16 cellular contexts compared by ENCODE assay signal in genomic region chr14:39673141-39674133, GRCh38.
A peak's percentile ranks its signal among the peaks of the same experiment; 100 is the strongest.
DNase-seq lines count a peak whose midpoint lies in the region; ATAC-seq, FAIRE-seq and TF ChIP-seq lines count a peak whose summit lies in the region.
"Had no signal": no experiment of that assay in that cellular context is flagged by ENCODE, and none has a peak within 500 bp of the region (broad histone marks: within the 10 kb centered on the region; RNA-seq: fewer than 3 reads in every experiment).

No MANE protein-coding gene starts in this region.

- no peak overlapping the region for H3K27ac Mint-ChIP-seq in T-helper 2 cell treated with Interferon-gamma antibody and Interleukin-4, amounts not matched to agents 5 μg/mL and 100 μg/mL, for 36 hours
- H3K27ac Mint-ChIP-seq in natural killer cell treated with Interleukin-12 subunit alpha and Interleukin-12 subunit beta and Interleukin-15 and Interleukin-18, amount 100 ng/mL, for 72 hours, result no peak overlapping the region
- H3K27ac Mint-ChIP-seq: activated B cell treated with CpG ODN at 0.5 μM for 24 hours; dendritic cell treated with granulocyte-macrophage colony-stimulating factor and Interleukin-4, amounts not matched to agents 40 ng/mL and 50 ng/mL, for 4 days; immature natural killer cell had no signal

- H3K4me1 ChIP-seq in osteoblast (ENCODE audit: insufficient read depth, low read length) (peaks cover 3% of the 10 kb centered on the region), adrenal gland (replicated peaks in 1 of 2) (no peaks in the 10 kb centered on the region)

- H3K9me3 ChIP-seq in osteoblast (ENCODE audit: low read depth, low read length), result no peaks in the 10 kb centered on the region
- H3K9me3 ChIP-seq in adrenal gland (replicated peaks in 1 of 3), result no peaks in the 10 kb centered on the region

- TF ChIP-seq CTCF in osteoblast (IDR thresholded peaks at IDR 0.05; ENCODE audit: extremely low read depth, low read depth, low read length), result no peak
- TF ChIP-seq CTCF in adrenal gland (IDR thresholded peaks at IDR 0.05), result no peak

- no peaks in the 10 kb centered on the region for H3K36me3 Mint-ChIP-seq in T-helper 2 cell treated with Interferon-gamma antibody and Interleukin-4, amounts not matched to agents 5 μg/mL and 100 μg/mL, for 36 hours (ENCODE audit: low read depth)
- no peaks in the 10 kb centered on the region for H3K36me3 Mint-ChIP-seq in natural killer cell treated with Interleukin-12 subunit alpha and Interleukin-12 subunit beta and Interleukin-15 and Interleukin-18, amount 100 ng/mL, for 72 hours
- H3K36me3 Mint-ChIP-seq: immature natural killer cell had no signal

- WGBS in adrenal gland, 4 donors, result 65 to 70% (median 68%) methylated on average over 5 of the region's 5 CpGs

- ATAC-seq in natural killer cell treated with Interleukin-12 subunit alpha and Interleukin-12 subunit beta and Interleukin-15 and Interleukin-18, amount 100 ng/mL, for 72 hours, result no peak

- H3K27ac ChIP-seq in osteoblast (ENCODE audit: low read depth, low read length) (no peak overlapping the region), adrenal gland (no peak overlapping the region)

- no peaks in the 10 kb centered on the region for H3K4me1 Mint-ChIP-seq in T-helper 2 cell treated with Interferon-gamma antibody and Interleukin-4, amounts not matched to agents 5 μg/mL and 100 μg/mL, for 36 hours (ENCODE audit: low read depth)
- H3K4me1 Mint-ChIP-seq in natural killer cell treated with Interleukin-12 subunit alpha and Interleukin-12 subunit beta and Interleukin-15 and Interleukin-18, amount 100 ng/mL, for 72 hours (ENCODE audit: low read depth in 2 of 2), result no peaks in the 10 kb centered on the region
- H3K4me1 Mint-ChIP-seq: activated B cell treated with CpG ODN at 0.5 μM for 24 hours, immature natural killer cell had no signal

- intact Hi-C loops in adrenal gland (cut with DNase I), result no loop called here

- no peak overlapping the region for H3K4me3 ChIP-seq in H7 (ENCODE audit: insufficient read depth, low read depth, low read length)
- no peak overlapping the region for H3K4me3 ChIP-seq in osteoblast (ENCODE audit: insufficient read depth, low read length)
- H3K4me3 ChIP-seq in adrenal gland, result no peak overlapping the region

- no peak overlapping the region for H2AFZ ChIP-seq in osteoblast (ENCODE audit: low read length)

- peak overlapping the region; percentile 13 for H3K4me2 ChIP-seq in osteoblast (ENCODE audit: insufficient read depth, low read length)

- no peaks in the 10 kb centered on the region for H3K36me3 ChIP-seq in H7 (replicated peaks; ENCODE audit: control insufficient read depth, insufficient read depth, low read length)
- H3K36me3 ChIP-seq in osteoblast (ENCODE audit: insufficient read depth, low read length), result no peaks in the 10 kb centered on the region
- no peaks in the 10 kb centered on the region for H3K36me3 ChIP-seq in adrenal gland (replicated peaks in 1 of 2)

- H3K79me2 ChIP-seq in osteoblast (ENCODE audit: insufficient read depth, low read length), result no peaks in the 10 kb centered on the region

- TF ChIP-seq POLR2A in adrenal gland (IDR thresholded peaks at IDR 0.05), result no peak

- H3K4me3 Mint-ChIP-seq in T-helper 2 cell treated with Interferon-gamma antibody and Interleukin-4, amounts not matched to agents 5 μg/mL and 100 μg/mL, for 36 hours, result no peak overlapping the region
- H3K4me3 Mint-ChIP-seq in natural killer cell treated with Interleukin-12 subunit alpha and Interleukin-12 subunit beta and Interleukin-15 and Interleukin-18, amount 100 ng/mL, for 72 hours, result no peak overlapping the region
- H3K4me3 Mint-ChIP-seq: activated B cell treated with CpG ODN at 0.5 μM for 24 hours; dendritic cell treated with granulocyte-macrophage colony-stimulating factor and Interleukin-4, amounts not matched to agents 40 ng/mL and 50 ng/mL, for 4 days; immature natural killer cell had no signal

- H3K27me3 ChIP-seq in H7 (ENCODE audit: control insufficient read depth, insufficient read depth, low read length) (no peaks in the 10 kb centered on the region), osteoblast (ENCODE audit: insufficient read depth, low read length) (no peaks in the 10 kb centered on the region), adrenal gland (no peaks in the 10 kb centered on the region)

- peaks cover 4% of the 10 kb centered on the region for H3K9me3 Mint-ChIP-seq in T-helper 2 cell treated with Interferon-gamma antibody and Interleukin-4, amounts not matched to agents 5 μg/mL and 100 μg/mL, for 36 hours
- H3K9me3 Mint-ChIP-seq in natural killer cell treated with Interleukin-12 subunit alpha and Interleukin-12 subunit beta and Interleukin-15 and Interleukin-18, amount 100 ng/mL, for 72 hours, result peaks cover 19% of the 10 kb centered on the region
- H3K9me3 Mint-ChIP-seq: activated B cell treated with CpG ODN at 0.5 μM for 24 hours had no signal

- FAIRE-seq in RCC 7860 (lab: Jason Lieb, UNC), result peak; percentile 52

- H4K20me1 ChIP-seq in osteoblast (ENCODE audit: insufficient read depth, low read length), result no peaks in the 10 kb centered on the region

- DNase-seq in H7 (peak; percentile 6), RCC 7860 (ENCODE audit: low spot score) (peak; percentile 56), fibroblast of gingiva (ENCODE audit: low read depth) (peak; percentile 2), osteoblast (ENCODE audit: insufficient read length, low spot score, missing footprints) (no peak), adrenal gland (no peak)
- no peak for DNase-seq in T-helper 2 cell treated with Interferon-gamma antibody and Interleukin-4, amounts not matched to agents 5 μg/mL and 100 μg/mL, for 36 hours (ENCODE audit: low spot score)
- DNase-seq in natural killer cell treated with Interleukin-12 subunit alpha and Interleukin-12 subunit beta and Interleukin-15 and Interleukin-18, amount 100 ng/mL, for 72 hours (ENCODE audit: low spot score), result no peak
- DNase-seq: activated B cell treated with CpG ODN at 0.5 μM for 24 hours; activated CD8-positive, alpha-beta memory T cell treated with anti-CD3 and anti-CD28 coated beads, Interleukin-2, amount 50 U/mL, for 4 hours; immature natural killer cell; midbrain; NCI-H1105; posterior cingulate gyrus; stimulated activated CD4-positive, alpha-beta T cell treated with anti-CD3 and anti-CD28 coated beads, Interleukin-1b, Interleukin-23, amount 100 ng/mL, for 48 hours; stimulated activated CD8-positive, alpha-beta memory T cell treated with anti-CD3 and anti-CD28 coated beads, Interleukin-4, amount 100 ng/mL, for 48 hours had no signal

- H3K27me3 Mint-ChIP-seq in T-helper 2 cell treated with Interferon-gamma antibody and Interleukin-4, amounts not matched to agents 5 μg/mL and 100 μg/mL, for 36 hours (ENCODE audit: low read depth), result no peaks in the 10 kb centered on the region
- H3K27me3 Mint-ChIP-seq in natural killer cell treated with Interleukin-12 subunit alpha and Interleukin-12 subunit beta and Interleukin-15 and Interleukin-18, amount 100 ng/mL, for 72 hours, result no peaks in the 10 kb centered on the region
- H3K27me3 Mint-ChIP-seq: activated B cell treated with CpG ODN at 0.5 μM for 24 hours; dendritic cell treated with granulocyte-macrophage colony-stimulating factor and Interleukin-4, amounts not matched to agents 40 ng/mL and 50 ng/mL, for 4 days had no signal

Comparison
In these comparisons a context has a peak if more than half of its experiments do, and no peak if none do; other contexts are left out.
1. DNase-seq: peak in H7 (single experiment), RCC 7860 (single experiment) and fibroblast of gingiva (single experiment); none in osteoblast (single experiment), adrenal gland (0 of 7), T-helper 2 cell treated with Interferon-gamma antibody and Interleukin-4, amounts not matched to agents 5 μg/mL and 100 μg/mL, for 36 hours (single experiment) and natural killer cell treated with Interleukin-12 subunit alpha and Interleukin-12 subunit beta and Interleukin-15 and Interleukin-18, amount 100 ng/mL, for 72 hours (single experiment).